Comparison of ENCODE assay signal across 16 cellular contexts in genomic region chr12:57171668-57172067, GRCh38. TPM values are rescaled to one million over a fixed set of nuclear protein-coding genes. Genes with fewer than 3 reads are reported as not detected.
DNase-seq lines count a peak whose midpoint lies in the region; ATAC-seq and TF ChIP-seq lines count a peak whose summit lies in the region.
"Had no signal": no experiment of that assay in that cellular context is flagged by ENCODE, and none has a peak within 500 bp of the region (broad histone marks: within the 10 kb centered on the region; RNA-seq: fewer than 3 reads in every experiment).

No MANE protein-coding gene starts in this region.

- DNase-seq in GM03348 (ENCODE audit: low spot score) (peak; percentile 82), astrocyte of the hippocampus (ENCODE audit: low read depth, low spot score) (peak; percentile 29), heart left ventricle (no peak), sciatic nerve (ENCODE audit: low spot score) (no peak), NCI-H2107 treated with DMSO at 0.1 percent for 48 hours (lab: John Stamatoyannopoulos, UW; ENCODE audit: unreplicated experiment) (no peak), DMS 273 (lab: John Stamatoyannopoulos, UW; ENCODE audit: unreplicated experiment) (no peak), NCI-H146 treated with DMSO at 0.1 percent for 48 hours (lab: John Stamatoyannopoulos, UW; ENCODE audit: unreplicated experiment) (no peak)
- DNase-seq: activated CD4-positive, alpha-beta T cell treated with anti-CD3 and anti-CD28 coated beads for 1 hour; activated T-cell treated with anti-CD3 and anti-CD28 coated beads, Interleukin-2, amount 50 U/mL, for 72 hours; Kasumi-1; midbrain; NCI-H2171 had no signal

- WGBS in heart left ventricle, 4 donors, result 54 to 65% (median 60%) methylated on average over 4 of the region's 4 CpGs

- H3K36me3 ChIP-seq in heart left ventricle, result peaks cover 0 to 93% (median 72%) of the 10 kb centered on the region in 9 donors

- H3K4me1 ChIP-seq in heart left ventricle, result peaks cover 0 to 15% (median 1%) of the 10 kb centered on the region in 12 donors
- H3K4me1 ChIP-seq: parathyroid adenoma had no signal

- H3K27ac ChIP-seq in heart left ventricle, result peak overlapping the region in 1 of 12 donors; percentile 13
- H3K27ac ChIP-seq: C4-2B, parathyroid adenoma had no signal

- H3K27me3 ChIP-seq in heart left ventricle, result no peaks in the 10 kb centered on the region

- TF ChIP-seq POLR2A in heart left ventricle (IDR thresholded peaks at IDR 0.05), result no peak

- H3K9me3 ChIP-seq in heart left ventricle, result no peaks in the 10 kb centered on the region
- H3K9me3 ChIP-seq: HAP-1 had no signal

- ATAC-seq in heart left ventricle, result peak in 3 of 4 donors; percentile 9 to 38 (median 38)
- ATAC-seq in sciatic nerve, result peak; percentile 42
- no peak for ATAC-seq in GM18870 (IDR thresholded peaks at IDR 0.05; ENCODE audit: unreplicated experiment)
- ATAC-seq: activated T-cell treated with anti-CD3 and anti-CD28 coated beads, Interleukin-2, amount 50 U/mL, for 72 hours had no signal

- no peak for TF ChIP-seq CTCF in heart left ventricle (IDR thresholded peaks at IDR 0.05)

- intact Hi-C loops in heart left ventricle (cut with DNase I), result loop anchor here in 3 of 10 donors (2.0 to 10.0 kb wide), 3 partner anchors 47 to 107 kb away; no protein-coding TSS in a partner anchor
- intact Hi-C loops in sciatic nerve (cut with DNase I), result no loop called here

- no peak overlapping the region for H3K4me3 ChIP-seq in heart left ventricle
- H3K4me3 ChIP-seq: HAP-1 had no signal

RNA-seq across cellular contexts. Expression of gene LRP1-AS, which starts 24.2 kb away (rescaled TPM):
- total RNA-seq in heart left ventricle (not detected), sciatic nerve (not detected)
- polyA plus RNA-seq in heart left ventricle, result not detected
- total RNA-seq: activated T-cell treated with anti-CD3 and anti-CD28 coated beads, Interleukin-2, amount 50 U/mL, for 72 hours had no signal

RNA-seq across cellular contexts. Expression of gene LRP1, which starts 43.4 kb away (rescaled TPM):
- total RNA-seq in heart left ventricle (100 to 1,000 TPM in 4 of 9 donors, 10 to 100 TPM in 5; 51.5 to 316 (median 71.1) TPM), sciatic nerve (760 TPM)
- polyA plus RNA-seq in heart left ventricle, result 10 to 100 TPM; 23.0 to 31.5 TPM

RNA-seq across cellular contexts. Expression of gene NXPH4, which starts 44.9 kb away (rescaled TPM):
- 1 to 10 TPM; 1.9 to 8.0 (median 3.2) TPM for total RNA-seq in heart left ventricle
- 1 to 10 TPM; 1.3 to 2.3 TPM for polyA plus RNA-seq in heart left ventricle
- total RNA-seq in sciatic nerve, result 0.27 TPM

RNA-seq across cellular contexts. Expression of gene SHMT2, which starts 57.8 kb away (rescaled TPM):
- total RNA-seq in heart left ventricle, result 10 to 100 TPM; 26.2 to 46.7 (median 35.5) TPM
- polyA plus RNA-seq in heart left ventricle, result 10 to 100 TPM; 15.9 to 76.5 TPM
- 41.9 TPM for total RNA-seq in sciatic nerve

Comparison
In these comparisons a context has a peak if more than half of its experiments do, and no peak if none do; other contexts are left out.
1. DNase-seq: peak in GM03348 (single experiment) and astrocyte of the hippocampus (single experiment); none in heart left ventricle (0 of 5), sciatic nerve (single experiment), NCI-H2107 treated with DMSO at 0.1 percent for 48 hours (single experiment), DMS 273 (single experiment) and NCI-H146 treated with DMSO at 0.1 percent for 48 hours (single experiment).